Comparison of ENCODE assay signal across 25 cellular contexts in genomic region chr14:100250732-100251465, GRCh38. TPM values are rescaled to one million over a fixed set of nuclear protein-coding genes. Genes with fewer than 3 reads are reported as not detected.
A peak's percentile ranks its signal among the peaks of the same experiment; 100 is the strongest.
DNase-seq lines count a peak whose midpoint lies in the region; ATAC-seq, FAIRE-seq and TF ChIP-seq lines count a peak whose summit lies in the region.
"Had no signal": no experiment of that assay in that cellular context is flagged by ENCODE, and none has a peak within 500 bp of the region (broad histone marks: within the 10 kb centered on the region; RNA-seq: fewer than 3 reads in every experiment).

No MANE protein-coding gene starts in this region.

- H3K36me3 Mint-ChIP-seq in CD4-positive, CD25-positive, alpha-beta regulatory T cell: peaks cover 3% of the 10 kb centered on the region
- H3K36me3 Mint-ChIP-seq in brain: peaks cover 45% of the 10 kb centered on the region

- no peak for ATAC-seq in CD4-positive, CD25-positive, alpha-beta regulatory T cell (ENCODE audit: low read depth in 2 of 2)
- ATAC-seq in mucosa of descending colon (peak; percentile 56), GM21390 (IDR thresholded peaks at IDR 0.05; ENCODE audit: unreplicated experiment) (no peak), HG02763 (IDR thresholded peaks at IDR 0.05; ENCODE audit: unreplicated experiment) (no peak)

- peaks cover 47 to 86% (median 62%) of the 10 kb centered on the region in 4 donors for H3K4me1 Mint-ChIP-seq in CD4-positive, CD25-positive, alpha-beta regulatory T cell
- peaks cover 64% of the 10 kb centered on the region for H3K4me1 Mint-ChIP-seq in brain

- H3K27ac Mint-ChIP-seq in CD4-positive, CD25-positive, alpha-beta regulatory T cell: peak overlapping the region in 2 of 3 donors; percentile 60 to 83
- peak overlapping the region in 3 of 5 experiments; percentile 24 to 76 (median 57) for H3K27ac Mint-ChIP-seq in brain
- H3K27ac Mint-ChIP-seq: type B pancreatic cell had no signal

- H3K4me1 ChIP-seq in CD4-positive, CD25-positive, alpha-beta regulatory T cell (ENCODE audit: control insufficient read depth, insufficient read depth, low read length, poor library complexity, severe bottlenecking): peaks cover 73% of the 10 kb centered on the region
- H3K4me1 ChIP-seq in mucosa of descending colon (ENCODE audit: low read depth): peaks cover 34% of the 10 kb centered on the region

- peak; percentile 20 for FAIRE-seq in H54 (lab: Jason Lieb, UNC)
- FAIRE-seq: G401.6 had no signal

- no peaks in the 10 kb centered on the region for H3K9me3 Mint-ChIP-seq in CD4-positive, CD25-positive, alpha-beta regulatory T cell
- H3K9me3 Mint-ChIP-seq in brain: no peaks in the 10 kb centered on the region
- H3K9me3 Mint-ChIP-seq: HFFc6, type B pancreatic cell had no signal

- peak overlapping the region; percentile 54 for H3K4me3 ChIP-seq in CD4-positive, CD25-positive, alpha-beta regulatory T cell (ENCODE audit: low read depth, low read length)
- no peak overlapping the region for H3K4me3 ChIP-seq in mucosa of descending colon
- H3K4me3 ChIP-seq: ascending aorta, ovary, right atrium auricular region had no signal

- TF ChIP-seq POLR2A in H54 (IDR thresholded peaks at IDR 0.05; ENCODE audit: low read depth, low read length): no peak

- TF ChIP-seq CTCF in brain (conservative IDR thresholded peaks at IDR 0.05) (no peak), mucosa of descending colon (IDR thresholded peaks at IDR 0.05) (no peak), GM10266 (IDR thresholded peaks at IDR 0.05; ENCODE audit: control insufficient read depth, insufficient read depth, low read depth, missing control alignments) (no peak)

- H3K27ac ChIP-seq in CD4-positive, CD25-positive, alpha-beta regulatory T cell (ENCODE audit: insufficient read depth, low read length, poor library complexity, severe bottlenecking): no peak overlapping the region
- H3K27ac ChIP-seq: ascending aorta, C4-2B, KMS-11, ovary, right atrium auricular region had no signal

- intact Hi-C loops in mucosa of descending colon (cut with DNase I, micrococcal nuclease): no loop called here

- peak overlapping the region; percentile 30 to 76 (median 54) for H3K4me3 Mint-ChIP-seq in CD4-positive, CD25-positive, alpha-beta regulatory T cell
- H3K4me3 Mint-ChIP-seq in brain: no peak overlapping the region
- H3K4me3 Mint-ChIP-seq: HFFc6, type B pancreatic cell had no signal

- no peak for DNase-seq in CD4-positive, CD25-positive, alpha-beta regulatory T cell
- DNase-seq in H54 (ENCODE audit: insufficient read length, low spot score) (no peak), mucosa of descending colon (no peak), GM10266 (ENCODE audit: extremely low spot score) (no peak)
- DNase-seq: activated CD4-positive, alpha-beta T cell treated with anti-CD3 and anti-CD28 coated beads, Interleukin-2, amount 50 U/mL, for 48 hours; activated CD4-positive, CD25-positive, alpha-beta regulatory T cell; activated naive CD4-positive, alpha-beta T cell treated with Interleukin-2 at 50 U/mL for 16 hours; activated T-cell treated with anti-CD3 and anti-CD28 coated beads for 4 hours; erythroblast; foreskin fibroblast; HFFc6; NCI-H1694 treated with DMSO at 0.1 percent for 48 hours; ovary; SK-N-SH; stimulated activated CD4-positive, alpha-beta T cell treated with anti-CD3 and anti-CD28 coated beads, Interleukin-12 subunit alpha, Interleukin-12 subunit beta, amount 100 ng/mL, for 4 hours; T1000 had no signal

- H3K27me3 ChIP-seq in CD4-positive, CD25-positive, alpha-beta regulatory T cell (ENCODE audit: control insufficient read depth, insufficient read depth, low read length): no peaks in the 10 kb centered on the region
- H3K27me3 ChIP-seq: ascending aorta, ovary, right atrium auricular region had no signal

- H3K27me3 Mint-ChIP-seq in CD4-positive, CD25-positive, alpha-beta regulatory T cell: no peaks in the 10 kb centered on the region
- no peaks in the 10 kb centered on the region for H3K27me3 Mint-ChIP-seq in brain
- H3K27me3 Mint-ChIP-seq: type B pancreatic cell had no signal

- H3K36me3 ChIP-seq in CD4-positive, CD25-positive, alpha-beta regulatory T cell (ENCODE audit: control insufficient read depth, insufficient read depth, low read length): peaks cover 4% of the 10 kb centered on the region
- no peaks in the 10 kb centered on the region for H3K36me3 ChIP-seq in mucosa of descending colon (ENCODE audit: low read depth)
- H3K36me3 ChIP-seq: ascending aorta, ovary, right atrium auricular region had no signal

- H3K9me3 ChIP-seq in CD4-positive, CD25-positive, alpha-beta regulatory T cell (ENCODE audit: control insufficient read depth in 2 of 2, low read length in 2 of 2): no peaks in the 10 kb centered on the region
- H3K9me3 ChIP-seq in mucosa of descending colon: no peaks in the 10 kb centered on the region
- H3K9me3 ChIP-seq: ascending aorta, ovary, right atrium auricular region, SK-N-SH had no signal

RNA-seq across cellular contexts. Expression of gene YY1, which starts 12.0 kb away (rescaled TPM):
- total RNA-seq in CD4-positive, CD25-positive, alpha-beta regulatory T cell: 79.4 TPM
- 10 to 100 TPM; 16.4 to 21.9 (median 19.0) TPM for polyA plus RNA-seq in CD4-positive, CD25-positive, alpha-beta regulatory T cell
- 43.9 TPM for polyA plus RNA-seq in brain (ENCODE audit: insufficient read depth, low read depth, low replicate concordance)
- total RNA-seq in mucosa of descending colon: 10 to 100 TPM; 60.8 to 78.7 (median 72.9) TPM

RNA-seq across cellular contexts. Expression of gene SLC25A29, which starts 55.3 kb away (rescaled TPM):
- total RNA-seq in CD4-positive, CD25-positive, alpha-beta regulatory T cell: 5.3 TPM
- 1 to 10 TPM in 3 of 4 donors, under 1 TPM in 1; 0.69 to 7.9 (median 1.8) TPM for polyA plus RNA-seq in CD4-positive, CD25-positive, alpha-beta regulatory T cell
- 50.1 TPM for polyA plus RNA-seq in brain (ENCODE audit: insufficient read depth, low read depth, low replicate concordance)
- 10 to 100 TPM; 19.6 to 28.2 (median 28.1) TPM for total RNA-seq in mucosa of descending colon

Comparison
In these comparisons a context has a peak if more than half of its experiments do, and no peak if none do; other contexts are left out.
1. H3K4me3 Mint-ChIP-seq: peak in CD4-positive, CD25-positive, alpha-beta regulatory T cell (4 of 4); none in brain (0 of 5).